9 cellular contexts compared by ENCODE assay signal in the genomic region with DNA sequence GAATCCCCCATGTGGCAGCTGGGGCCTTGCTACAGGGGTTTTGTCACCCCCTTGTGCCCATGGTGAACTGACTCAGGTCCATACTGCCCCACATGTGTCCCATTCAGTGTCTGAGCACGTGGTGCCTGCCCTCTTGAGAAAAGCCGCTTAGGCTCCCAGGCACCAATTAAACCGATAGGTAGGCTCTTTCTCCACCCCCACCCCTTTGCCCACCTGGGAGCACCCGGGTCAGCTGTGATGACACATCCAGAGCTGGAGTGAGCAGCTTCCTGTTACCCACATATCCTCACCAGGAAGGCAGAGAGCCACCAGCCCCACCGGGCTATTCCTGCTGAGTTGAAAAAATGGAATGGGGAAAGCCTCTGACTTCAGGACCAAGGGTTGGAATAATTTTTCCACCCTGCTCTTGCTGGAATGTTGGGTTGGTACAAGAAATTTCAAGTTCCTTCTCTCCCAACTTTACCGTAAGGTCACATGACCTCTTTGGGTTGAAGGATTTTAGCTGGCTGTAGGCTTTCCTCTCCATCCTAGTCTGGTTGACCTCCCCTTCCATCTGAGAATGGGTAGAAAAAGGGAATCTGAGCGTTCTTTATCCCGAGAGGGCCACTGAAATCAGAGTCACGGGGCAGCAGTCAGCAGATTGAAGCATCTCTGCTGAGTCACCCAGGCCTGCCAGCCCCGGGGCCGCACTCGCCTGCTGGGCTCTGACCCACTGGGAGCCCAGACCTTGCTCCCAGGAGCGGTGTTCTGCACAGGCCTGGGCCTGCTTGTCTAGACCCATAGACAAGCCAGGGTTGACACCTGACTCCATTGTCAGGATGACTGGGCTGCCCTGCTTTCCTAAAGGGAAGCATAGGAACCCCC. TPM values are rescaled to one million over a fixed set of nuclear protein-coding genes. Genes with fewer than 3 reads are reported as not detected.
A peak's percentile ranks its signal among the peaks of the same experiment; 100 is the strongest.
DNase-seq lines count a peak whose midpoint lies in the region; ATAC-seq and TF ChIP-seq lines count a peak whose summit lies in the region.
"Had no signal": no experiment of that assay in that cellular context is flagged by ENCODE, and none has a peak within 500 bp of the region (broad histone marks: within the 10 kb centered on the region; RNA-seq: fewer than 3 reads in every experiment).

No MANE protein-coding gene starts in this region.

- H3K27me3 Mint-ChIP-seq in neural crest cell (ENCODE audit: low read depth) = no peaks in the 10 kb centered on the region

- H3K36me3 Mint-ChIP-seq in neural crest cell (ENCODE audit: low read depth) = no peaks in the 10 kb centered on the region

- no peaks in the 10 kb centered on the region for H3K27me3 ChIP-seq in testis
- no peaks in the 10 kb centered on the region for H3K27me3 ChIP-seq in thyroid gland

- 86 to 93% methylated on average over 13 of the region's 13 CpGs for WGBS in testis, 2 donors
- WGBS in thyroid gland, 2 donors = 77 to 81% methylated on average over 13 of the region's 13 CpGs

- H3K4me3 Mint-ChIP-seq in neural crest cell = no peak overlapping the region

- H3K36me3 ChIP-seq in testis (ENCODE audit: low read depth, missing control alignments) (no peaks in the 10 kb centered on the region), thyroid gland (no peaks in the 10 kb centered on the region)

- no peak for TF ChIP-seq CTCF in neural crest cell (conservative IDR thresholded peaks at IDR 0.05)
- no peak for TF ChIP-seq CTCF in testis (IDR thresholded peaks at IDR 0.05)
- TF ChIP-seq CTCF in thyroid gland (IDR thresholded peaks at IDR 0.05) = no peak

- peak overlapping the region; percentile 62 for H3K27ac Mint-ChIP-seq in neural crest cell (ENCODE audit: unreplicated experiment)

- ATAC-seq in GM21576 (IDR thresholded peaks at IDR 0.05; ENCODE audit: unreplicated experiment) = no peak
- no peak for ATAC-seq in HG03045 (IDR thresholded peaks at IDR 0.05; ENCODE audit: unreplicated experiment)

- H3K4me3 ChIP-seq in testis (no peak overlapping the region), thyroid gland (replicated peaks in 1 of 3) (no peak overlapping the region)

- H3K9me3 ChIP-seq in testis (no peaks in the 10 kb centered on the region), thyroid gland (no peaks in the 10 kb centered on the region)

- DNase-seq in COLO668 (lab: John Stamatoyannopoulos, UW; ENCODE audit: unreplicated experiment) = peak; percentile 25
- peak; percentile 31 for DNase-seq in NCI-H226
- no peak for DNase-seq in neural crest cell (ENCODE audit: low read depth, low spot score)
- no peak for DNase-seq in testis
- no peak for DNase-seq in thyroid gland

- no peaks in the 10 kb centered on the region for H3K9me3 Mint-ChIP-seq in neural crest cell

- H3K27ac ChIP-seq in cingulate gyrus (ENCODE audit: low read depth, low read length) (peak overlapping the region; percentile 97), testis (no peak overlapping the region), thyroid gland (no peak overlapping the region)
- H3K27ac ChIP-seq: parathyroid adenoma had no signal

- peaks cover 35% of the 10 kb centered on the region for H3K4me1 Mint-ChIP-seq in neural crest cell

- intact Hi-C loops in testis (cut with DNase I; ENCODE audit: low total_unique reads) = loop anchor here (10.0 kb wide), 1 partner anchor 264 kb away; no protein-coding TSS in a partner anchor
- intact Hi-C loops in thyroid gland (cut with DNase I) = loop anchor here (5.0 to 10.0 kb wide), 4 partner anchors 36 to 281 kb away; no protein-coding TSS in a partner anchor

- H3K4me1 ChIP-seq in testis (peaks cover 14% of the 10 kb centered on the region), thyroid gland (peaks cover 0 to 4% of the 10 kb centered on the region in 2 donors)

- TF ChIP-seq POLR2A in testis (IDR thresholded peaks at IDR 0.05) (no peak), thyroid gland (IDR thresholded peaks at IDR 0.05) (no peak)

RNA-seq across cellular contexts. Expression of a gene that starts 30.8 kb away (rescaled TPM):
- total RNA-seq in neural crest cell (14.9 and 16.1 TPM in 2 replicates), testis (10 to 100 TPM; 12.1 to 14.7 TPM), thyroid gland (1 to 10 TPM; 2.3 to 3.6 (median 3.1) TPM)
- polyA plus RNA-seq in testis (ENCODE audit: insufficient read depth, low read depth, low replicate concordance) = 8.5 TPM

RNA-seq across cellular contexts. Expression of a gene that starts 47.0 kb away (rescaled TPM):
- total RNA-seq in neural crest cell = 14.8 and 17.0 TPM in 2 replicates
- total RNA-seq in testis = 10 to 100 TPM; 15.2 to 17.2 TPM
- polyA plus RNA-seq in testis (ENCODE audit: insufficient read depth, low read depth, low replicate concordance) = 15.4 TPM
- total RNA-seq in thyroid gland = 10 to 100 TPM; 12.9 to 21.1 (median 17.5) TPM

Comparison
In these comparisons a context has a peak if more than half of its experiments do, and no peak if none do; other contexts are left out.
1. DNase-seq: peak in COLO668 (single experiment) and NCI-H226 (single experiment); none in neural crest cell (single experiment), testis (single experiment) and thyroid gland (0 of 2).